In the genomic region with DNA sequence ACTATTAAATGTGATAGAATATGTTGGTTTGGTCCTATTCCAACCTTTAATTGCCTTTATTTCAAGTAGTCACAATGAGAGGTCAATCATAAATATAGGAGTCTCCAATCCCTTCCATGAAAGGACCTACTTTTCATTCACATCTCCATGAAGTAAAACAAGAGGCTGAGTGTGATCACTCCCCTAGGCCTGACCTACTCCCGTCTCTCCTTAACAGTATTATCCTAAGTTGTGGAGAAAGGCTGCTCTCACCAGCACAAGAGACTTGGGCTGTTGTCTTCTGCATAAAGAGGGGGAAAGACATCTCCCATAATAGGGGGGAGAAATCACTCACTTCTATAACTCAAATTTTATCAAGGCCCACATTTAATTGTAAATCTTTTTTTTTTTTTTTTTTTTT, we compare ENCODE assay signal across 1 cellular context.
TF ChIP-seq lines count a peak whose summit lies in the region.

No MANE protein-coding gene starts in this region.

TF ChIP-seq in GM23338, 12 proteins besides CTCF, POLR2A, EP300 and RAD21 (continued from another document):
- TF ChIP-seq NANOG (IDR thresholded peaks at IDR 0.05; ENCODE audit: borderline replicate concordance) (no peak), ZNF114 (CRISPR knock-in tag; IDR thresholded peaks at IDR 0.05) (no peak)
TF ChIP-seq in GM23338: peak in this region for 0.
